In the genomic region with DNA sequence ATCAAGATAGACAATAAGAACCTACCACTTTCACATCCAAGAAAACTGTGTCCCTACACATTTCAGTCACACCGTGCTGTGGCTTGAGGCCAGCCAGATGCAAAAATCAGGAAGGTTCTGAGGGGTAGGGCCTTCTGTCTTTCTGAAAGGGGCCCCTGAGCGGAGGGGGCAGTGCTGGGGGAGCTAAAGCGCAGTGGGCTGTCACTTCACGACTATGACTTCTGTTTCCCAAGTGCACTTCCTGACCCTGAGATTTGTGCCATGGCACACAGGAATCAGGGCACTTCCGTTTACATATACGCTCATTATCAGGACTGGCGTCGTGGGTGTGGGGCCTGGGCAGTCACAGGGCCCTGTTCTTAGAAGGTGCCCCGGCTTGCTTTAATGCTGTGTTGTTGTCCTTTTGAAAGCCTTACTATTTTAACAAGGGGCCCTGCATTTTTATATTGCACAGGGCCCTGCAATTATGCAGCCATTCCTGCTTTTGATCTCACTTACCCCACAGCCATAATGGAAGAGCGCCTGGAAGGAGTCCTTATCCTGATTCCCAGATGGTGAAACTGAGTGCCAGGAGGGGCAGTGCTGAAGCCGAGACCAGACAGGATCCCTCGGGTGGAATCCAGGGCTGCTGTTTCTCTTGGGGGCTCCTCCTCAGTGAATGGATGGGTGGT, we compare ENCODE assay signal across 24 cellular contexts. TPM values are rescaled to one million over a fixed set of nuclear protein-coding genes. Genes with fewer than 3 reads are reported as not detected.
DNase-seq lines count a peak whose midpoint lies in the region; ATAC-seq, FAIRE-seq and TF ChIP-seq lines count a peak whose summit lies in the region.
"Had no signal": no experiment of that assay in that cellular context is flagged by ENCODE, and none has a peak within 500 bp of the region (broad histone marks: within the 10 kb centered on the region; RNA-seq: fewer than 3 reads in every experiment).

No MANE protein-coding gene starts in this region.

- peaks cover 21% of the 10 kb centered on the region for H3K79me2 ChIP-seq in HepG2 (ENCODE audit: insufficient read depth, low read length)

- TF ChIP-seq POLR2A in body of pancreas (IDR thresholded peaks at IDR 0.05) (no peak), HepG2 (IDR thresholded peaks at IDR 0.05; ENCODE audit: insufficient read depth in 1 of 2, low read depth in 2 of 2, low read length in 2 of 2) (peak; percentile 34 to 42; a peak in 1 of 4 replicates)

- H3K9ac ChIP-seq in HepG2 (ENCODE audit: insufficient read depth, low read depth, low read length) (peak overlapping the region; percentile 88), rectal smooth muscle tissue (ENCODE audit: low read length) (no peak overlapping the region)

- WGBS in body of pancreas, 2 donors: 16 to 20% methylated on average over 10 to 12 of the region's 12 CpGs
- WGBS in HepG2 (ENCODE audit: low lambda C conversion rate): 5% methylated on average over 12 of the region's 12 CpGs

- peak; percentile 58 for ATAC-seq in body of pancreas
- ATAC-seq in HepG2: peak; percentile 53
- no peak for ATAC-seq in HG02588 (IDR thresholded peaks at IDR 0.05; ENCODE audit: unreplicated experiment)
- no peak for ATAC-seq in HG02623 (IDR thresholded peaks at IDR 0.05; ENCODE audit: unreplicated experiment)
- ATAC-seq: activated CD8-positive, alpha-beta T cell treated with anti-CD3 and anti-CD28 coated beads for 36 hours; effector memory CD8-positive, alpha-beta T cell; stimulated activated naive CD8-positive, alpha-beta T cell treated with anti-CD3 and anti-CD28 coated beads, Interleukin-15, Interleukin-2, amounts not matched to agents 100 U/mL and 50 U/mL, for 24 hours; T-cell had no signal

- H3K4me2 ChIP-seq in HepG2 (ENCODE audit: low read depth, low read length): peak overlapping the region; percentile 87

- DNase-seq in CD1c-positive myeloid dendritic cell (ENCODE audit: extremely low spot score) (peak; percentile 54), body of pancreas (peak; percentile 47 to 69 (median 66)), HepG2 (ENCODE audit: low spot score) (peak; percentile 65), NCI-H146 treated with DMSO at 0.1 percent for 48 hours (lab: John Stamatoyannopoulos, UW; ENCODE audit: unreplicated experiment) (no peak)
- DNase-seq in central memory CD4-positive, alpha-beta T cell: no peak
- DNase-seq: activated CD8-positive, alpha-beta T cell treated with anti-CD3 and anti-CD28 coated beads for 36 hours; effector memory CD8-positive, alpha-beta T cell; EL; immature natural killer cell; NCI-H1092 treated with DMSO at 0.1 percent for 48 hours; NCI-H2107; NCI-H524; Right ventricle myocardium superior; stimulated activated naive CD8-positive, alpha-beta T cell treated with anti-CD3 and anti-CD28 coated beads, Interleukin-15, Interleukin-2, amounts not matched to agents 100 U/mL and 50 U/mL, for 24 hours; T-cell had no signal

- POLR2A ChIA-PET in HepG2 (lab: Yijun Ruan, JAX): interaction anchor here (0.8 to 3.1 kb wide), 17 partner anchors 10 to 166 kb away, joined by 3 to 24 read pairs (median 4); a partner anchor contains a TSS

- no peak overlapping the region for H2AFZ ChIP-seq in HepG2 (ENCODE audit: low read length)

- no peaks in the 10 kb centered on the region for H3K9me3 ChIP-seq in body of pancreas
- H3K9me3 ChIP-seq in HepG2 (ENCODE audit: low read length): no peaks in the 10 kb centered on the region
- H3K9me3 ChIP-seq: neutrophil had no signal

- no peaks in the 10 kb centered on the region for H3K36me3 ChIP-seq in body of pancreas (replicated peaks in 1 of 2; ENCODE audit: insufficient read depth in 1 of 2, low read depth in 2 of 2)
- H3K36me3 ChIP-seq in HepG2 (replicated peaks in 1 of 2; ENCODE audit: control insufficient read depth in 1 of 2, insufficient read depth in 2 of 2, low read length in 2 of 2): peaks cover 0 to 4% of the 10 kb centered on the region in 2 experiments; a peak in 1 of 5 replicates
- H3K36me3 ChIP-seq in rectal smooth muscle tissue (ENCODE audit: control insufficient read depth, insufficient read depth, low read length): no peaks in the 10 kb centered on the region
- H3K36me3 ChIP-seq: cardiac muscle cell, neutrophil, right atrium auricular region had no signal

- peak in 1 of 2 experiments; percentile 55; a peak in 1 of 4 replicates for TF ChIP-seq EP300 in HepG2 (IDR thresholded peaks at IDR 0.05; ENCODE audit: low read depth in 2 of 2, low read length in 2 of 2)
- no peak for TF ChIP-seq EP300 in HepG2 (CRISPR knock-in tag; IDR thresholded peaks at IDR 0.05; ENCODE audit: borderline replicate concordance)

- peaks cover 29% of the 10 kb centered on the region for H3K4me1 ChIP-seq in body of pancreas
- peaks cover 42% of the 10 kb centered on the region for H3K4me1 ChIP-seq in HepG2 (ENCODE audit: insufficient read depth, low read length)
- no peaks in the 10 kb centered on the region for H3K4me1 ChIP-seq in rectal smooth muscle tissue (ENCODE audit: control insufficient read depth, insufficient read depth, low read length)
- H3K4me1 ChIP-seq: right atrium auricular region had no signal

- BruUV-seq in HepG2 (replicated peaks; lab: Mats Ljungman, UMichigan): TSS peak; percentile 75

- H4K20me1 ChIP-seq in HepG2 (ENCODE audit: insufficient read depth, low read length): no peaks in the 10 kb centered on the region

- H3K4me3 ChIP-seq in body of pancreas: peak overlapping the region in 1 of 2 donors; percentile 6
- peak overlapping the region; percentile 66 to 93 (median 80) for H3K4me3 ChIP-seq in HepG2 (replicated peaks in 1 of 3; ENCODE audit: insufficient read depth in 1 of 3, low read depth in 2 of 3, low read length in 3 of 3)
- H3K4me3 ChIP-seq in rectal smooth muscle tissue (ENCODE audit: low read length): peak overlapping the region; percentile 49
- H3K4me3 ChIP-seq: cardiac muscle cell, right atrium auricular region had no signal

- intact Hi-C loops in body of pancreas (cut with DNase I) (no loop called here), HepG2 (cut with micrococcal nuclease; ENCODE audit: unreplicated experiment) (loop anchor here (1.0 to 5.0 kb wide), 3 partner anchors 17 to 240 kb away; a partner anchor contains a TSS)

- peak in 1 of 7 experiments; percentile 34 for TF ChIP-seq CTCF in body of pancreas (IDR thresholded peaks at IDR 0.05)
- no peak for TF ChIP-seq CTCF in HepG2 (CRISPR knock-in tag; IDR thresholded peaks at IDR 0.05)

- peak; percentile 49 for FAIRE-seq in HepG2 (lab: Jason Lieb, UNC)

- H3K27ac ChIP-seq in body of pancreas (peak overlapping the region; percentile 62 to 86 (median 81)), HepG2 (ENCODE audit: extremely low read length, insufficient read depth, low read length) (peak overlapping the region; percentile 93), rectal smooth muscle tissue (ENCODE audit: low read depth, low read length) (no peak overlapping the region)
- H3K27ac ChIP-seq: cardiac muscle cell, neutrophil, right atrium auricular region, VCaP had no signal

- H3K27me3 ChIP-seq in body of pancreas (no peaks in the 10 kb centered on the region), HepG2 (ENCODE audit: control insufficient read depth in 1 of 2, insufficient read depth in 2 of 2, low read length in 2 of 2) (no peaks in the 10 kb centered on the region; a peak in 1 of 5 replicates), rectal smooth muscle tissue (ENCODE audit: control insufficient read depth, insufficient read depth, low read length) (no peaks in the 10 kb centered on the region)
- H3K27me3 ChIP-seq: cardiac muscle cell, right atrium auricular region had no signal

- no peak for TF ChIP-seq RAD21 in HepG2 (CRISPR knock-in tag; IDR thresholded peaks at IDR 0.05)

- CTCF ChIA-PET in HepG2 (lab: Yijun Ruan, JAX; ENCODE audit: low intra/inter-chr PET ratio, low total read pairs): interaction anchor here (1.4 kb wide), 1 partner anchor 16 kb away, joined by 5 read pairs; no protein-coding TSS in a partner anchor

- in situ Hi-C loops in HepG2 (cut with HindIII; ENCODE audit: extremely low pct_ligation_motif_present, low pct_unique_long_range_greater_than_20kb): no loop called here

RNA-seq across cellular contexts. Expression of a gene that starts 0.6 kb away (rescaled TPM):
- total RNA-seq in body of pancreas (1 to 10 TPM; 4.9 to 7.0 TPM), HepG2 (2016; rRNA removed; fragmentation: Illumina TruSeq; extraction: Trizol) (11.8 and 14.4 TPM in 2 replicates)
- total RNA-seq in HepG2 (2016; cell fraction: cytosol; rRNA removed; fragmentation: Illumina TruSeq; extraction: Trizol; ENCODE audit: low read depth): 3.2 and 3.9 TPM in 2 replicates
- total RNA-seq in HepG2 (2016; cell fraction: insoluble cytoplasmic fraction; rRNA removed; fragmentation: Illumina TruSeq; extraction: Trizol): 10.9 and 16.2 TPM in 2 replicates
- total RNA-seq in HepG2 (2016; cell fraction: membrane; rRNA removed; fragmentation: Illumina TruSeq; extraction: Trizol): 5.7 and 5.8 TPM in 2 replicates
- 16.5 and 17.9 TPM in 2 replicates for total RNA-seq in HepG2 (2016; cell fraction: nucleus; rRNA removed; fragmentation: Illumina TruSeq; extraction: Trizol)
- polyA plus RNA-seq in HepG2 (2011; rRNA removed): 36.9 and 40.7 TPM in 2 replicates
- polyA plus RNA-seq in HepG2 (2011; cell fraction: cytosol; rRNA removed): 12.8 and 15.9 TPM in 2 replicates
- 96.4 and 108 TPM in 2 replicates for polyA plus RNA-seq in HepG2 (2011; cell fraction: nucleus; rRNA removed)
- 22.1 and 22.9 TPM in 2 replicates for polyA plus RNA-seq in HepG2 (2012)
- polyA plus RNA-seq in HepG2 (2016; cell fraction: cytosol; fragmentation: Illumina TruSeq; extraction: Trizol; ENCODE audit: low read depth): 1.4 TPM in 2 replicates
- 9.8 and 12.7 TPM in 2 replicates for polyA plus RNA-seq in HepG2 (2016; cell fraction: insoluble cytoplasmic fraction; fragmentation: Illumina TruSeq; extraction: Trizol; ENCODE audit: low read depth)
- 2.8 and 3.2 TPM in 2 replicates for polyA plus RNA-seq in HepG2 (2016; cell fraction: membrane; fragmentation: Illumina TruSeq; extraction: Trizol; ENCODE audit: low read depth)
- polyA plus RNA-seq in HepG2 (2016; cell fraction: nucleus; fragmentation: Illumina TruSeq; extraction: Trizol; ENCODE audit: insufficient read depth, low read depth): 29.2 and 34.3 TPM in 2 replicates
- 0.44 and 113 TPM in 2 replicates for polyA minus RNA-seq in HepG2 (2011; rRNA and poly(A)+ RNA removed; ENCODE audit: low replicate concordance)
- polyA minus RNA-seq in HepG2 (2011; cell fraction: cytosol; rRNA and poly(A)+ RNA removed): 17.7 and 20.2 TPM in 2 replicates
- polyA minus RNA-seq in HepG2 (2011; cell fraction: nucleus; rRNA and poly(A)+ RNA removed): 26.9 and 31.6 TPM in 2 replicates
- total RNA-seq: Right ventricle myocardium superior had no signal
- polyA plus RNA-seq: immature natural killer cell had no signal

RNA-seq across cellular contexts. Expression of a gene that starts 20.0 kb away (rescaled TPM):
- total RNA-seq in body of pancreas (not detected), HepG2 (2016; rRNA removed; fragmentation: Illumina TruSeq; extraction: Trizol) (not detected in 2 replicates)
- total RNA-seq in HepG2 (2016; cell fraction: cytosol; rRNA removed; fragmentation: Illumina TruSeq; extraction: Trizol; ENCODE audit: low read depth): not detected in 2 replicates
- total RNA-seq in HepG2 (2016; cell fraction: insoluble cytoplasmic fraction; rRNA removed; fragmentation: Illumina TruSeq; extraction: Trizol): not detected in 2 replicates
- not detected in 2 replicates for total RNA-seq in HepG2 (2016; cell fraction: membrane; rRNA removed; fragmentation: Illumina TruSeq; extraction: Trizol)
- total RNA-seq in HepG2 (2016; cell fraction: nucleus; rRNA removed; fragmentation: Illumina TruSeq; extraction: Trizol): not detected in 2 replicates
- not detected in 2 replicates for polyA plus RNA-seq in HepG2 (2011; rRNA removed)
- not detected in 2 replicates for polyA plus RNA-seq in HepG2 (2011; cell fraction: cytosol; rRNA removed)
- not detected in 2 replicates for polyA plus RNA-seq in HepG2 (2011; cell fraction: nucleus; rRNA removed)
- not detected in 2 replicates for polyA plus RNA-seq in HepG2 (2012)
- not detected in 2 replicates for polyA plus RNA-seq in HepG2 (2016; cell fraction: cytosol; fragmentation: Illumina TruSeq; extraction: Trizol; ENCODE audit: low read depth)
- not detected in 2 replicates for polyA plus RNA-seq in HepG2 (2016; cell fraction: insoluble cytoplasmic fraction; fragmentation: Illumina TruSeq; extraction: Trizol; ENCODE audit: low read depth)
- not detected in 2 replicates for polyA plus RNA-seq in HepG2 (2016; cell fraction: membrane; fragmentation: Illumina TruSeq; extraction: Trizol; ENCODE audit: low read depth)
- not detected in 2 replicates for polyA plus RNA-seq in HepG2 (2016; cell fraction: nucleus; fragmentation: Illumina TruSeq; extraction: Trizol; ENCODE audit: insufficient read depth, low read depth)
- polyA minus RNA-seq in HepG2 (2011; rRNA and poly(A)+ RNA removed; ENCODE audit: low replicate concordance): not detected in 2 replicates
- polyA minus RNA-seq in HepG2 (2011; cell fraction: cytosol; rRNA and poly(A)+ RNA removed): not detected in 2 replicates
- polyA minus RNA-seq in HepG2 (2011; cell fraction: nucleus; rRNA and poly(A)+ RNA removed): not detected in 2 replicates
- total RNA-seq: activated CD8-positive, alpha-beta T cell treated with anti-CD3 and anti-CD28 coated beads for 36 hours; activated T-helper 1 cell treated with anti-CD3 and anti-CD28 coated beads, Interleukin-12 subunit alpha, Interleukin-12 subunit beta, Interleukin-2, Interleukin-4 antibody, amounts not matched to agents 30 ng/mL and 10 ng/mL and 1 ng/mL, durations not matched to agents 14 hours and 24 hours and 36 hours; cardiac muscle cell; right atrium auricular region; Right ventricle myocardium superior; T-cell; urinary bladder had no signal
- polyA plus RNA-seq: cardiac muscle cell, immature natural killer cell, urinary bladder had no signal

RNA-seq across cellular contexts. Expression of a gene that starts 47.7 kb away (rescaled TPM):
- total RNA-seq in body of pancreas (1 to 10 TPM in 1 of 2 donors, under 1 TPM in 1; 0.99 to 8.8 TPM), HepG2 (2016; rRNA removed; fragmentation: Illumina TruSeq; extraction: Trizol) (17.7 and 18.0 TPM in 2 replicates)
- 4.6 and 5.5 TPM in 2 replicates for total RNA-seq in HepG2 (2016; cell fraction: cytosol; rRNA removed; fragmentation: Illumina TruSeq; extraction: Trizol; ENCODE audit: low read depth)
- 15.5 and 19.4 TPM in 2 replicates for total RNA-seq in HepG2 (2016; cell fraction: insoluble cytoplasmic fraction; rRNA removed; fragmentation: Illumina TruSeq; extraction: Trizol)
- 12.4 TPM in 2 replicates for total RNA-seq in HepG2 (2016; cell fraction: membrane; rRNA removed; fragmentation: Illumina TruSeq; extraction: Trizol)
- total RNA-seq in HepG2 (2016; cell fraction: nucleus; rRNA removed; fragmentation: Illumina TruSeq; extraction: Trizol): 15.5 and 17.7 TPM in 2 replicates
- 16.1 and 16.7 TPM in 2 replicates for polyA plus RNA-seq in HepG2 (2011; rRNA removed)
- 7.7 and 8.6 TPM in 2 replicates for polyA plus RNA-seq in HepG2 (2011; cell fraction: cytosol; rRNA removed)
- 55.2 and 72.1 TPM in 2 replicates for polyA plus RNA-seq in HepG2 (2011; cell fraction: nucleus; rRNA removed)
- 36.4 and 42.1 TPM in 2 replicates for polyA plus RNA-seq in HepG2 (2012)
- polyA plus RNA-seq in HepG2 (2016; cell fraction: cytosol; fragmentation: Illumina TruSeq; extraction: Trizol; ENCODE audit: low read depth): 2.5 and 2.6 TPM in 2 replicates
- polyA plus RNA-seq in HepG2 (2016; cell fraction: insoluble cytoplasmic fraction; fragmentation: Illumina TruSeq; extraction: Trizol; ENCODE audit: low read depth): 16.3 and 21.7 TPM in 2 replicates
- polyA plus RNA-seq in HepG2 (2016; cell fraction: membrane; fragmentation: Illumina TruSeq; extraction: Trizol; ENCODE audit: low read depth): 8.3 and 8.6 TPM in 2 replicates
- 28.7 and 30.7 TPM in 2 replicates for polyA plus RNA-seq in HepG2 (2016; cell fraction: nucleus; fragmentation: Illumina TruSeq; extraction: Trizol; ENCODE audit: insufficient read depth, low read depth)
- 0.09 and 29.9 TPM in 2 replicates for polyA minus RNA-seq in HepG2 (2011; rRNA and poly(A)+ RNA removed; ENCODE audit: low replicate concordance)
- 15.4 and 25.3 TPM in 2 replicates for polyA minus RNA-seq in HepG2 (2011; cell fraction: cytosol; rRNA and poly(A)+ RNA removed)
- 36.4 and 40.5 TPM in 2 replicates for polyA minus RNA-seq in HepG2 (2011; cell fraction: nucleus; rRNA and poly(A)+ RNA removed)

Comparison
In these comparisons a context has a peak if more than half of its experiments do, and no peak if none do; other contexts are left out.
1. DNase-seq: peak in CD1c-positive myeloid dendritic cell (single experiment), body of pancreas (4 of 4) and HepG2 (single experiment); none in NCI-H146 treated with DMSO at 0.1 percent for 48 hours (single experiment) and central memory CD4-positive, alpha-beta T cell (single experiment).
2. ATAC-seq: peak in body of pancreas (single experiment) and HepG2 (single experiment); none in HG02588 (single experiment) and HG02623 (single experiment).
3. POLR2A ChIP-seq: peak in HepG2 (2 of 2); none in body of pancreas (0 of 3).